In the genomic region with DNA sequence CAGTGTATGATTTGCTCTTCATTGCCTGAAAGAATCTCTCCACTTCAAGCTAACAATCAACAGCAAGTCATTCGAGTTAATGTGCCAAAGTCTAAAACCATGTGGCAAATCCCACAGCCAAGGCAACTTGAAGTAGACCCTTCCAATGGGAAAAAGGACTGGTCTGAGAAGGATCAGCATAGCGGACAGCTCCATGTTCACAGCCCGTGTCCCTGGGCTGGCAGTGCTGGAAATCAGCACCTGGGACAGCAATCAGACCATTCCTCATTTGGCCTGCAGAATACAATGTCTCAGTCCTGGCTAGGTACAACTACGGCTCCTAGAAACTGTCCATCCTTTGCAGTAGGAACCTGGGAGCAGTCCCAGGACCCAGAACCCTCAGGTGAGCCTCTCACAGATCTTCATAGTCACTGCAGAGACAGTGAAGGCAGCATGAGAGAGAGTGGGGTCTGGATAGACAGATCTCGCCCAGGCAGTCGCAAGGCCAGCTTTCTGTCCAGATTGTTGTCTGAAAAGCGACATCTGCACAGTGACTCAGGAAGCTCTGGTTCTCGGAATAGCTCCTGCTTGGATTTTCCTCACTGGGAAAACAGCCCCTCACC, we compare ENCODE assay signal across 10 cellular contexts. TPM values are rescaled to one million over a fixed set of nuclear protein-coding genes. Genes with fewer than 3 reads are reported as not detected.
DNase-seq lines count a peak whose midpoint lies in the region; ATAC-seq and TF ChIP-seq lines count a peak whose summit lies in the region.
"Had no signal": no experiment of that assay in that cellular context is flagged by ENCODE, and none has a peak within 500 bp of the region (broad histone marks: within the 10 kb centered on the region; RNA-seq: fewer than 3 reads in every experiment).

No MANE protein-coding gene starts in this region.

- no peak overlapping the region for H3K27ac ChIP-seq in A673 (ENCODE audit: low read depth, low read length, poor library complexity, severe bottlenecking)
- no peak overlapping the region for H3K27ac ChIP-seq in adrenal gland
- H3K27ac ChIP-seq in iPS DF 6.9 (ENCODE audit: low read length): no peak overlapping the region
- H3K27ac ChIP-seq: prostate gland, uterus had no signal

- POLR2A ChIA-PET in A673 (lab: Charles Lee; ENCODE audit: low non-redundant PET): no interaction called here

- intact Hi-C loops in A673 (cut with micrococcal nuclease; ENCODE audit: unreplicated experiment) (no loop called here), adrenal gland (cut with DNase I) (no loop called here)

- peak; percentile 38 for DNase-seq in A673 (ENCODE audit: low spot score)
- peak; percentile 49 for DNase-seq in HK-2 (ENCODE audit: unreplicated experiment)
- DNase-seq in adrenal gland: peak in 6 of 7 donors; percentile 31 to 49 (median 37)
- DNase-seq in iPS DF 6.9 (ENCODE audit: low read depth, low spot score): peak; percentile 55
- no peak for DNase-seq in NOMO-1 (lab: John Stamatoyannopoulos, UW; ENCODE audit: unreplicated experiment in 2 of 2)
- no peak for DNase-seq in NK-92 (lab: John Stamatoyannopoulos, UW; ENCODE audit: unreplicated experiment)
- no peak for DNase-seq in activated gamma-delta T cell (lab: John Stamatoyannopoulos, UW)
- DNase-seq: uterus had no signal

- 38 to 43% (median 41%) methylated on average over 8 of the region's 8 CpGs for WGBS in adrenal gland, 4 donors
- WGBS in iPS DF 6.9 (ENCODE audit: insufficient coverage, insufficient read length): no CpG with 5 or more reads among the region's 8 CpGs

- no peaks in the 10 kb centered on the region for H3K4me1 ChIP-seq in A673 (ENCODE audit: insufficient read depth, low read length, poor library complexity, severe bottlenecking)
- H3K4me1 ChIP-seq in adrenal gland (replicated peaks in 1 of 2): no peaks in the 10 kb centered on the region
- peaks cover 3% of the 10 kb centered on the region; the same call in 1 of the 2 replicates for H3K4me1 ChIP-seq in iPS DF 6.9 (ENCODE audit: control insufficient read depth, insufficient read depth, low read length)
- H3K4me1 ChIP-seq: prostate gland, uterus had no signal

- TF ChIP-seq POLR2A in adrenal gland (IDR thresholded peaks at IDR 0.05): no peak

- no peak overlapping the region for H3K4me3 ChIP-seq in A673 (ENCODE audit: low read depth, low read length, poor library complexity, severe bottlenecking)
- no peak overlapping the region for H3K4me3 ChIP-seq in adrenal gland
- no peak overlapping the region for H3K4me3 ChIP-seq in iPS DF 6.9 (ENCODE audit: low read length)
- H3K4me3 ChIP-seq: prostate gland, uterus had no signal

- BruUV-seq in A673 (replicated peaks; lab: Mats Ljungman, UMichigan): no TSS peak

- H3K9me3 ChIP-seq in A673 (ENCODE audit: low read depth, low read length, poor library complexity, severe bottlenecking): no peaks in the 10 kb centered on the region
- H3K9me3 ChIP-seq in adrenal gland (replicated peaks in 1 of 3): no peaks in the 10 kb centered on the region
- no peaks in the 10 kb centered on the region for H3K9me3 ChIP-seq in iPS DF 6.9 (ENCODE audit: control insufficient read depth, insufficient read depth, low read length)
- H3K9me3 ChIP-seq: prostate gland, uterus had no signal

- TF ChIP-seq CTCF in A673 (conservative IDR thresholded peaks at IDR 0.05; ENCODE audit: low read depth, low read length) (no peak), adrenal gland (IDR thresholded peaks at IDR 0.05) (no peak)

- CTCF ChIA-PET in A673 (lab: Charles Lee): no interaction called here

- H3K36me3 ChIP-seq in A673 (ENCODE audit: insufficient read depth, low read length, poor library complexity, severe bottlenecking) (no peaks in the 10 kb centered on the region), adrenal gland (replicated peaks in 1 of 2) (no peaks in the 10 kb centered on the region), iPS DF 6.9 (ENCODE audit: control insufficient read depth, insufficient read depth, low read length) (no peaks in the 10 kb centered on the region)
- H3K36me3 ChIP-seq: prostate gland, uterus had no signal

- H3K27me3 ChIP-seq in A673 (replicated peaks; ENCODE audit: insufficient read depth, low read depth, low read length, poor library complexity) (peaks cover under 1% of the 10 kb centered on the region), adrenal gland (peaks cover 3% of the 10 kb centered on the region), iPS DF 6.9 (ENCODE audit: control insufficient read depth, insufficient read depth, low read length) (no peaks in the 10 kb centered on the region)
- H3K27me3 ChIP-seq: uterus had no signal

- ATAC-seq in HG03565 (IDR thresholded peaks at IDR 0.05; ENCODE audit: unreplicated experiment): no peak

RNA-seq across cellular contexts. Expression of gene GJA10, which starts 1.1 kb away (rescaled TPM):
- total RNA-seq in A673 (2021): not detected in 2 replicates
- total RNA-seq in adrenal gland: not detected
- not detected for polyA plus RNA-seq in adrenal gland
- total RNA-seq: prostate gland, uterus had no signal

Comparison
In these comparisons a context has a peak if more than half of its experiments do, and no peak if none do; other contexts are left out.
1. DNase-seq: peak in A673 (single experiment), HK-2 (single experiment), adrenal gland (6 of 7) and iPS DF 6.9 (single experiment); none in NOMO-1 (0 of 2), NK-92 (single experiment) and activated gamma-delta T cell (single experiment).